9 cellular contexts compared by ENCODE assay signal in genomic region chr1:161209790-161210409, GRCh38. TPM values are rescaled to one million over a fixed set of nuclear protein-coding genes. Genes with fewer than 3 reads are reported as not detected.
DNase-seq lines count a peak whose midpoint lies in the region; ATAC-seq and TF ChIP-seq lines count a peak whose summit lies in the region.
"Had no signal": no experiment of that assay in that cellular context is flagged by ENCODE, and none has a peak within 500 bp of the region (broad histone marks: within the 10 kb centered on the region; RNA-seq: fewer than 3 reads in every experiment).

No MANE protein-coding gene starts in this region.

- no peak overlapping the region for H3K4me2 ChIP-seq in SU-DHL-6 (ENCODE audit: low read depth, low read length, poor library complexity, severe bottlenecking)

- H3K4me1 ChIP-seq in cardiac muscle cell (ENCODE audit: low read depth): no peaks in the 10 kb centered on the region
- no peaks in the 10 kb centered on the region for H3K4me1 ChIP-seq in prostate gland (replicated peaks)

- H3K36me3 ChIP-seq in SU-DHL-6 (ENCODE audit: low read length) (peaks cover 14% of the 10 kb centered on the region), cardiac muscle cell (peaks cover 58% of the 10 kb centered on the region), prostate gland (peaks cover 8 to 26% of the 10 kb centered on the region in 2 donors)

- no peak for TF ChIP-seq POLR2A in prostate gland (IDR thresholded peaks at IDR 0.05)

- peak; percentile 56 for ATAC-seq in GM19467 (IDR thresholded peaks at IDR 0.05; ENCODE audit: unreplicated experiment)
- no peak for ATAC-seq in HG02852 (IDR thresholded peaks at IDR 0.05; ENCODE audit: unreplicated experiment)

- no peak overlapping the region for H3K4me3 ChIP-seq in SU-DHL-6 (ENCODE audit: insufficient read depth, low read length, poor library complexity, severe bottlenecking)
- no peak overlapping the region for H3K4me3 ChIP-seq in cardiac muscle cell
- H3K4me3 ChIP-seq in prostate gland: no peak overlapping the region

- intact Hi-C loops in prostate gland (cut with DNase I): no loop called here

- peak; percentile 59 for TF ChIP-seq CTCF in SU-DHL-6 (IDR thresholded peaks at IDR 0.05; ENCODE audit: insufficient read depth, low read length, poor library complexity, severe bottlenecking)
- peak; percentile 96 for TF ChIP-seq CTCF in cardiac muscle cell (IDR thresholded peaks at IDR 0.05; ENCODE audit: low read depth, low read length)
- TF ChIP-seq CTCF in prostate gland (IDR thresholded peaks at IDR 0.05): peak; percentile 63 to 91 (median 76)

- H3K27me3 Mint-ChIP-seq in activated naive CD8-positive, alpha-beta T cell: no peaks in the 10 kb centered on the region

- 35% methylated on average over 11 of the region's 11 CpGs for WGBS in prostate gland

- no peaks in the 10 kb centered on the region for H3F3A ChIP-seq in SU-DHL-6 (ENCODE audit: insufficient read depth)

- no peak overlapping the region for H3K9ac ChIP-seq in SU-DHL-6 (ENCODE audit: low read length)

- H3K27me3 ChIP-seq in SU-DHL-6 (ENCODE audit: low read length) (no peaks in the 10 kb centered on the region), cardiac muscle cell (no peaks in the 10 kb centered on the region), prostate gland (replicated peaks; ENCODE audit: insufficient read depth) (no peaks in the 10 kb centered on the region)

- no peak overlapping the region for H3K4me3 Mint-ChIP-seq in activated naive CD8-positive, alpha-beta T cell

- H2AFZ ChIP-seq in SU-DHL-6 (ENCODE audit: low read depth, low read length, severe bottlenecking): no peak overlapping the region

- H3K9me3 ChIP-seq in SU-DHL-6 (ENCODE audit: insufficient read depth, low read length) (no peaks in the 10 kb centered on the region), cardiac muscle cell (ENCODE audit: low read depth) (no peaks in the 10 kb centered on the region), prostate gland (no peaks in the 10 kb centered on the region)

- H3K4me1 Mint-ChIP-seq in activated naive CD8-positive, alpha-beta T cell (ENCODE audit: low read depth): peaks cover 36% of the 10 kb centered on the region

- H3K27ac Mint-ChIP-seq in activated naive CD8-positive, alpha-beta T cell: peak overlapping the region; percentile 79

- H3K27ac ChIP-seq in SU-DHL-6 (ENCODE audit: low read depth, low read length) (no peak overlapping the region), cardiac muscle cell (no peak overlapping the region), prostate gland (peak overlapping the region in 1 of 2 donors; percentile 5)

- no peaks in the 10 kb centered on the region for H4K20me1 ChIP-seq in SU-DHL-6 (ENCODE audit: low read depth, low read length)

- DNase-seq in AML-193 (lab: John Stamatoyannopoulos, UW): peak; percentile 69 to 74
- DNase-seq in NCI-H1092 treated with DMSO at 0.1 percent for 48 hours (lab: John Stamatoyannopoulos, UW): peak; percentile 60
- DNase-seq in cardiac muscle cell (ENCODE audit: low read depth in 1 of 2, low spot score in 1 of 2): peak; percentile 77 to 89
- DNase-seq in prostate gland (ENCODE audit: low spot score): peak; percentile 52

- H3K36me3 Mint-ChIP-seq in activated naive CD8-positive, alpha-beta T cell: peaks cover 17% of the 10 kb centered on the region

- H3K79me2 ChIP-seq in SU-DHL-6 (ENCODE audit: insufficient read depth, low read length): no peaks in the 10 kb centered on the region

- H3K9me2 ChIP-seq in SU-DHL-6 (replicated peaks; ENCODE audit: insufficient read depth, low read length): no peaks in the 10 kb centered on the region

- no peaks in the 10 kb centered on the region for H3K9me3 Mint-ChIP-seq in activated naive CD8-positive, alpha-beta T cell (ENCODE audit: low read depth)

RNA-seq across cellular contexts. Expression of gene FCER1G, which starts 5.2 kb away (rescaled TPM):
- not detected in 2 replicates for total RNA-seq in cardiac muscle cell
- polyA plus RNA-seq in cardiac muscle cell: 0.50 TPM in 1 of 2 replicates, not detected in the other
- 10 to 100 TPM in 1 of 2 donors, 1 to 10 TPM in 1; 3.6 to 22.4 TPM for total RNA-seq in prostate gland

RNA-seq across cellular contexts. Expression of gene NDUFS2, which starts 7.7 kb away (rescaled TPM):
- total RNA-seq in cardiac muscle cell (183 and 204 TPM in 2 replicates), prostate gland (100 to 1,000 TPM; 108 to 111 TPM)
- 346 and 367 TPM in 2 replicates for polyA plus RNA-seq in cardiac muscle cell

RNA-seq across cellular contexts. Expression of gene ADAMTS4, which starts 11.0 kb away (rescaled TPM):
- total RNA-seq in cardiac muscle cell (0.88 and 4.0 TPM in 2 replicates), prostate gland (1 to 10 TPM in 1 of 2 donors, under 1 TPM in 1; 0.55 to 3.4 TPM)
- 1.9 and 3.5 TPM in 2 replicates for polyA plus RNA-seq in cardiac muscle cell

RNA-seq across cellular contexts. Expression of gene APOA2, which starts 13.5 kb away (rescaled TPM):
- total RNA-seq in cardiac muscle cell: 1.0 TPM in 1 of 2 replicates, not detected in the other
- 3.1 TPM in 1 of 2 replicates, not detected in the other for polyA plus RNA-seq in cardiac muscle cell
- not detected for total RNA-seq in prostate gland
- total RNA-seq: temporal lobe had no signal

RNA-seq across cellular contexts. Expression of gene TOMM40L, which starts 16.0 kb away (rescaled TPM):
- total RNA-seq in cardiac muscle cell: 12.5 and 21.6 TPM in 2 replicates
- 12.6 and 13.6 TPM in 2 replicates for polyA plus RNA-seq in cardiac muscle cell
- total RNA-seq in prostate gland: 10 to 100 TPM in 1 of 2 donors, 1 to 10 TPM in 1; 7.5 to 15.6 TPM
